In genomic region chr22:43298062-43298801, GRCh38 we compare ENCODE assay signal across 16 cellular contexts. TPM values are rescaled to one million over a fixed set of nuclear protein-coding genes. Genes with fewer than 3 reads are reported as not detected.
DNase-seq lines count a peak whose midpoint lies in the region; ATAC-seq and TF ChIP-seq lines count a peak whose summit lies in the region.
"Had no signal": no experiment of that assay in that cellular context is flagged by ENCODE, and none has a peak within 500 bp of the region (broad histone marks: within the 10 kb centered on the region; RNA-seq: fewer than 3 reads in every experiment).

No MANE protein-coding gene starts in this region.

- TF ChIP-seq POLR2A in suprapubic skin (IDR thresholded peaks at IDR 0.05), result no peak

- no peaks in the 10 kb centered on the region for H3K27me3 Mint-ChIP-seq in activated T-cell treated with anti-CD3 and anti-CD28 coated beads, Interleukin-2, amount 50 U/mL, for 72 hours (ENCODE audit: low read depth)
- H3K27me3 Mint-ChIP-seq: activated CD4-positive, alpha-beta T cell treated with anti-CD3 and anti-CD28 coated beads, Interleukin-2, amount 10 ng/mL, durations not matched to agents 7 days and 5 days had no signal

- intact Hi-C loops in left ventricle myocardium superior (cut with micrococcal nuclease), result no loop called here

- TF ChIP-seq EP300 in suprapubic skin (IDR thresholded peaks at IDR 0.05), result no peak

- DNase-seq in ELF-1 (ENCODE audit: low read depth, low spot score) (peak; percentile 43), left ventricle myocardium superior (peak; percentile 65), suprapubic skin (ENCODE audit: low spot score in 2 of 2) (no peak), GM03348 (ENCODE audit: low spot score) (no peak), ureter (ENCODE audit: low spot score) (no peak), NCI-H69 (lab: John Stamatoyannopoulos, UW) (no peak)
- DNase-seq in activated T-cell treated with anti-CD3 and anti-CD28 coated beads, Interleukin-2, amount 50 U/mL, for 72 hours, result no peak
- DNase-seq: activated CD4-positive, alpha-beta T cell treated with anti-CD3 and anti-CD28 coated beads, Interleukin-2, amount 10 ng/mL, durations not matched to agents 7 days and 5 days; activated CD8-positive, alpha-beta memory T cell treated with anti-CD3 and anti-CD28 coated beads, Interleukin-2, amount 50 U/mL, for 48 hours; activated naive CD4-positive, alpha-beta T cell treated with Interleukin-2 at 50 U/mL for 16 hours; immature natural killer cell; MV-4-11; naive thymus-derived CD4-positive, alpha-beta T cell; spleen had no signal

- H3K4me1 Mint-ChIP-seq in activated T-cell treated with anti-CD3 and anti-CD28 coated beads, Interleukin-2, amount 50 U/mL, for 72 hours (ENCODE audit: low read depth), result no peaks in the 10 kb centered on the region
- H3K4me1 Mint-ChIP-seq: activated CD4-positive, alpha-beta T cell treated with anti-CD3 and anti-CD28 coated beads, Interleukin-2, amount 10 ng/mL, durations not matched to agents 7 days and 5 days; immature natural killer cell had no signal

- peaks cover 39% of the 10 kb centered on the region for H3K4me1 ChIP-seq in suprapubic skin

- H3K27ac ChIP-seq in VCaP, result peak overlapping the region; percentile 34; the same call in 1 of the 2 replicates
- H3K27ac ChIP-seq in suprapubic skin, result peak overlapping the region; percentile 60
- H3K27ac ChIP-seq: spleen had no signal

- H3K9me3 Mint-ChIP-seq in activated T-cell treated with anti-CD3 and anti-CD28 coated beads, Interleukin-2, amount 50 U/mL, for 72 hours, result no peaks in the 10 kb centered on the region
- H3K9me3 Mint-ChIP-seq: activated CD4-positive, alpha-beta T cell treated with anti-CD3 and anti-CD28 coated beads, Interleukin-2, amount 10 ng/mL, durations not matched to agents 7 days and 5 days; immature natural killer cell; naive thymus-derived CD4-positive, alpha-beta T cell had no signal

- H3K9me3 ChIP-seq in suprapubic skin, result no peaks in the 10 kb centered on the region
- H3K9me3 ChIP-seq: spleen, uterus had no signal

- no peak overlapping the region for H3K27ac Mint-ChIP-seq in activated T-cell treated with anti-CD3 and anti-CD28 coated beads, Interleukin-2, amount 50 U/mL, for 72 hours
- H3K27ac Mint-ChIP-seq: activated CD4-positive, alpha-beta T cell treated with anti-CD3 and anti-CD28 coated beads, Interleukin-2, amount 10 ng/mL, durations not matched to agents 7 days and 5 days; immature natural killer cell; naive thymus-derived CD4-positive, alpha-beta T cell had no signal

- H3K4me3 ChIP-seq in suprapubic skin, result no peak overlapping the region
- H3K4me3 ChIP-seq: spleen, uterus had no signal

- no peaks in the 10 kb centered on the region for H3K36me3 ChIP-seq in suprapubic skin
- H3K36me3 ChIP-seq: spleen, uterus had no signal

- peak; percentile 54 for ATAC-seq in left ventricle myocardium superior
- ATAC-seq in activated T-cell treated with anti-CD3 and anti-CD28 coated beads, Interleukin-2, amount 50 U/mL, for 72 hours (replicated peaks in 1 of 2), result no peak
- ATAC-seq: naive thymus-derived CD4-positive, alpha-beta T cell had no signal

- WGBS in suprapubic skin, result 70% methylated on average over 7 of the region's 18 CpGs

- no peak overlapping the region for H3K4me3 Mint-ChIP-seq in activated T-cell treated with anti-CD3 and anti-CD28 coated beads, Interleukin-2, amount 50 U/mL, for 72 hours
- H3K4me3 Mint-ChIP-seq: activated CD4-positive, alpha-beta T cell treated with anti-CD3 and anti-CD28 coated beads, Interleukin-2, amount 10 ng/mL, durations not matched to agents 7 days and 5 days; immature natural killer cell; naive thymus-derived CD4-positive, alpha-beta T cell had no signal

- TF ChIP-seq CTCF in VCaP (conservative IDR thresholded peaks at IDR 0.05) (no peak), suprapubic skin (IDR thresholded peaks at IDR 0.05) (no peak)

- no peaks in the 10 kb centered on the region for H3K36me3 Mint-ChIP-seq in activated T-cell treated with anti-CD3 and anti-CD28 coated beads, Interleukin-2, amount 50 U/mL, for 72 hours (ENCODE audit: insufficient read depth in 2 of 2)
- H3K36me3 Mint-ChIP-seq: immature natural killer cell; naive thymus-derived CD4-positive, alpha-beta T cell had no signal

- peaks cover 16% of the 10 kb centered on the region for H3K27me3 ChIP-seq in suprapubic skin
- H3K27me3 ChIP-seq: spleen, uterus had no signal

RNA-seq across cellular contexts. Expression of gene SCUBE1, which starts 44.9 kb away (rescaled TPM):
- 0.64 TPM for total RNA-seq in left ventricle myocardium superior
- 1 to 10 TPM in 1 of 4 donors, under 1 TPM in 3; 0.47 to 1.1 (median 0.78) TPM for total RNA-seq in suprapubic skin
- 19.0 TPM for total RNA-seq in ureter
- under 1 TPM in 1 of 2 donors, not detected in 1; 0.14 TPM for total RNA-seq in activated T-cell treated with anti-CD3 and anti-CD28 coated beads, Interleukin-2, amount 50 U/mL, for 72 hours
- total RNA-seq: activated CD4-positive, alpha-beta T cell treated with anti-CD3 and anti-CD28 coated beads, Interleukin-2, amount 10 ng/mL, durations not matched to agents 7 days and 5 days had no signal

Comparison
In these comparisons a context has a peak if more than half of its experiments do, and no peak if none do; other contexts are left out.
1. DNase-seq: peak in ELF-1 (single experiment) and left ventricle myocardium superior (single experiment); none in suprapubic skin (0 of 2), GM03348 (single experiment), ureter (single experiment), NCI-H69 (single experiment) and activated T-cell treated with anti-CD3 and anti-CD28 coated beads, Interleukin-2, amount 50 U/mL, for 72 hours (0 of 2).